Comparison of ENCODE assay signal across 3 cellular contexts in genomic region chr5:1021969-1022336, GRCh38. TPM values are rescaled to one million over a fixed set of nuclear protein-coding genes. Genes with fewer than 3 reads are reported as not detected.
"Had no signal": no experiment of that assay in that cellular context is flagged by ENCODE, and none has a peak within 500 bp of the region (broad histone marks: within the 10 kb centered on the region; RNA-seq: fewer than 3 reads in every experiment).

No MANE protein-coding gene starts in this region.

RNA-seq across cellular contexts. Expression of gene NKD2, which starts 13.4 kb away (rescaled TPM):
- total RNA-seq: chondrocyte, endothelial cell of umbilical vein had no signal
- polyA plus RNA-seq: fibroblast of lung had no signal
